ENCODE assay signal across 9 cellular contexts in genomic region chr20:62141043-62141396, GRCh38. TPM values are rescaled to one million over a fixed set of nuclear protein-coding genes. Genes with fewer than 3 reads are reported as not detected.
DNase-seq lines count a peak whose midpoint lies in the region; ATAC-seq and TF ChIP-seq lines count a peak whose summit lies in the region.
"Had no signal": no experiment of that assay in that cellular context is flagged by ENCODE, and none has a peak within 500 bp of the region (broad histone marks: within the 10 kb centered on the region; RNA-seq: fewer than 3 reads in every experiment).

No MANE protein-coding gene starts in this region.

- no peak for TF ChIP-seq POLR2A in sigmoid colon (IDR thresholded peaks at IDR 0.05)

- H3K9ac ChIP-seq in fibroblast of lung (ENCODE audit: insufficient read depth, low read length), result no peak overlapping the region

- H3K27ac ChIP-seq in RWPE2 (ENCODE audit: poor library complexity, severe bottlenecking), result peak overlapping the region; percentile 76
- H3K27ac ChIP-seq in fibroblast of lung (ENCODE audit: insufficient read depth, low read length), result no peak overlapping the region
- H3K27ac ChIP-seq in sigmoid colon, result peak overlapping the region; percentile 25 to 97 (median 94)

- ATAC-seq in RWPE2 (ENCODE audit: low read depth) (no peak), GM18861 (IDR thresholded peaks at IDR 0.05; ENCODE audit: unreplicated experiment) (no peak)

- H3K9me3 ChIP-seq in RWPE2 (ENCODE audit: severe bottlenecking) (no peaks in the 10 kb centered on the region), fibroblast of lung (ENCODE audit: control insufficient read depth, insufficient read depth, low read depth, low read length) (no peaks in the 10 kb centered on the region), sigmoid colon (no peaks in the 10 kb centered on the region)

- 84 to 85% methylated on average over 7 of the region's 7 CpGs for WGBS in sigmoid colon, 2 donors

- H3K4me3 ChIP-seq in GM08714 (ENCODE audit: low read length), result peak overlapping the region; percentile 77; the same call in 1 of the 2 replicates
- no peak overlapping the region for H3K4me3 ChIP-seq in RWPE2 (ENCODE audit: severe bottlenecking)
- H3K4me3 ChIP-seq in fibroblast of lung (replicated peaks in 1 of 4; ENCODE audit: control extremely low read depth in 1 of 4, insufficient read depth in 1 of 4, low read depth in 3 of 4, low read length in 4 of 4), result peak overlapping the region in 1 of 4 experiments; percentile 77
- peak overlapping the region in 2 of 4 donors; percentile 91 to 92 for H3K4me3 ChIP-seq in sigmoid colon

- intact Hi-C loops in sigmoid colon (cut with DNase I), result loop anchor here (5.0 to 10.0 kb wide), 3 partner anchors 96 to 656 kb away; partner anchors contain the start of genes MRGBP, OSBPL2 and RPS21

- H3K79me2 ChIP-seq in fibroblast of lung (ENCODE audit: control insufficient read depth, insufficient read depth, low read length), result peaks cover 64% of the 10 kb centered on the region

- no peaks in the 10 kb centered on the region for H3K27me3 ChIP-seq in RWPE2 (ENCODE audit: insufficient read depth, poor library complexity, severe bottlenecking)
- no peaks in the 10 kb centered on the region for H3K27me3 ChIP-seq in fibroblast of lung (ENCODE audit: control insufficient read depth, insufficient read depth, low read length)
- no peaks in the 10 kb centered on the region for H3K27me3 ChIP-seq in sigmoid colon

- TF ChIP-seq EP300 in sigmoid colon (IDR thresholded peaks at IDR 0.05), result no peak

- no peak for DNase-seq in RWPE2 (ENCODE audit: low spot score)
- DNase-seq in fibroblast of lung (ENCODE audit: low read depth in 2 of 2), result no peak
- no peak for DNase-seq in sigmoid colon
- no peak for DNase-seq in kidney tubule cell (ENCODE audit: low spot score)
- DNase-seq in SIG-M5 treated with dmso at 0.1 percent for 504 hours (lab: John Stamatoyannopoulos, UW; ENCODE audit: unreplicated experiment), result no peak
- DNase-seq in activated CD4-positive, alpha-beta T cell treated with anti-CD3 and anti-CD28 coated beads for 1 hour, result no peak
- DNase-seq: stimulated activated CD4-positive, alpha-beta T cell treated with anti-CD3 and anti-CD28 coated beads, Interleukin-15, amount 100 ng/mL, for 24 hours had no signal

- TF ChIP-seq CTCF in RWPE2 (IDR thresholded peaks at IDR 0.05; ENCODE audit: poor library complexity, severe bottlenecking), result no peak
- TF ChIP-seq CTCF in fibroblast of lung (conservative IDR thresholded peaks at IDR 0.05 in 1 of 2, IDR thresholded peaks at IDR 0.05 in 1 of 2; ENCODE audit: low read depth in 1 of 2, low read length in 2 of 2), result no peak
- TF ChIP-seq CTCF in sigmoid colon (IDR thresholded peaks at IDR 0.05), result no peak

- H3K36me3 ChIP-seq in RWPE2 (ENCODE audit: low read depth) (peaks cover 70% of the 10 kb centered on the region), fibroblast of lung (ENCODE audit: control insufficient read depth, insufficient read depth, low read length) (peaks cover 23% of the 10 kb centered on the region), sigmoid colon (peaks cover 29 to 46% (median 33%) of the 10 kb centered on the region in 4 donors)

- H3K4me1 ChIP-seq in RWPE2 (ENCODE audit: insufficient read depth, poor library complexity, severe bottlenecking) (peaks cover 14% of the 10 kb centered on the region), fibroblast of lung (ENCODE audit: control insufficient read depth, extremely low read depth, insufficient read depth, low read length) (peaks cover 2% of the 10 kb centered on the region), sigmoid colon (peaks cover 0 to 36% (median 33%) of the 10 kb centered on the region in 4 donors)

- peaks cover 2% of the 10 kb centered on the region for H4K20me1 ChIP-seq in fibroblast of lung (ENCODE audit: control insufficient read depth, extremely low read depth, insufficient read depth, low read length)

- H3K4me2 ChIP-seq in fibroblast of lung (ENCODE audit: extremely low read depth, insufficient read depth, low read length), result peak overlapping the region; percentile 9

- H2AFZ ChIP-seq in fibroblast of lung (ENCODE audit: low read length), result no peak overlapping the region

RNA-seq across cellular contexts. Expression of gene PSMA7, which starts 2.2 kb away (rescaled TPM):
- total RNA-seq in fibroblast of lung (234 and 274 TPM in 2 replicates), sigmoid colon (100 to 1,000 TPM; 192 to 388 (median 313) TPM)
- polyA plus RNA-seq in fibroblast of lung (342 and 397 TPM in 2 replicates), sigmoid colon (100 to 1,000 TPM; 224 to 340 (median 244) TPM)
- 312 and 394 TPM in 2 replicates for polyA plus RNA-seq in fibroblast of lung (2012)
- polyA minus RNA-seq in fibroblast of lung (ENCODE audit: low replicate concordance), result 167 and 214 TPM in 2 replicates

RNA-seq across cellular contexts. Expression of gene SS18L1, which starts 2.5 kb away (rescaled TPM):
- total RNA-seq in fibroblast of lung, result 5.6 and 7.4 TPM in 2 replicates
- 3.8 and 4.7 TPM in 2 replicates for polyA plus RNA-seq in fibroblast of lung
- 4.0 TPM in 2 replicates for polyA plus RNA-seq in fibroblast of lung (2012)
- 1.3 and 20.2 TPM in 2 replicates for polyA minus RNA-seq in fibroblast of lung (ENCODE audit: low replicate concordance)
- 10 to 100 TPM in 3 of 4 donors, 1 to 10 TPM in 1; 7.2 to 11.7 (median 11.1) TPM for total RNA-seq in sigmoid colon
- polyA plus RNA-seq in sigmoid colon, result 1 to 10 TPM; 4.9 to 9.5 (median 5.4) TPM

RNA-seq across cellular contexts. Expression of gene LSM14B, which starts 18.7 kb away (rescaled TPM):
- total RNA-seq in fibroblast of lung (46.7 and 48.7 TPM in 2 replicates), sigmoid colon (10 to 100 TPM; 20.8 to 28.5 (median 23.6) TPM)
- polyA plus RNA-seq in fibroblast of lung (20.2 and 24.7 TPM in 2 replicates), sigmoid colon (10 to 100 TPM; 16.9 to 25.8 (median 21.6) TPM)
- 32.4 and 34.4 TPM in 2 replicates for polyA plus RNA-seq in fibroblast of lung (2012)
- 27.2 and 30.0 TPM in 2 replicates for polyA minus RNA-seq in fibroblast of lung (ENCODE audit: low replicate concordance)

RNA-seq across cellular contexts. Expression of gene MTG2, which starts 41.8 kb away (rescaled TPM):
- total RNA-seq in fibroblast of lung, result 17.5 and 20.5 TPM in 2 replicates
- 16.5 and 26.2 TPM in 2 replicates for polyA plus RNA-seq in fibroblast of lung
- 19.2 and 33.9 TPM in 2 replicates for polyA plus RNA-seq in fibroblast of lung (2012)
- 4.1 and 16.1 TPM in 2 replicates for polyA minus RNA-seq in fibroblast of lung (ENCODE audit: low replicate concordance)
- 10 to 100 TPM; 13.3 to 28.1 (median 21.2) TPM for total RNA-seq in sigmoid colon
- 10 to 100 TPM; 21.0 to 32.3 (median 24.7) TPM for polyA plus RNA-seq in sigmoid colon
